ENCODE assay signal across 8 cellular contexts in genomic region chr15:41659855-41660234, GRCh38. TPM values are rescaled to one million over a fixed set of nuclear protein-coding genes. Genes with fewer than 3 reads are reported as not detected.
DNase-seq lines count a peak whose midpoint lies in the region; ATAC-seq and TF ChIP-seq lines count a peak whose summit lies in the region.

No MANE protein-coding gene starts in this region.

- peaks cover 4% of the 10 kb centered on the region for H3K36me3 Mint-ChIP-seq in HFFc6 (ENCODE audit: low read depth)
- H3K36me3 Mint-ChIP-seq in activated CD8-positive, alpha-beta T cell treated with anti-CD3 and anti-CD28 coated beads, Interleukin-2, amount 10 ng/mL, durations not matched to agents 7 days and 5 days (ENCODE audit: low read depth) = peaks cover 15% of the 10 kb centered on the region

- peak overlapping the region; percentile 87 to 95 (median 94) for H3K27ac ChIP-seq in spleen

- intact Hi-C loops in spleen (cut with DNase I; ENCODE audit: low total_unique reads) = no loop called here

- no peak overlapping the region for H3K9ac ChIP-seq in iPS-15b (ENCODE audit: low read depth, low read length)

- peaks cover 16% of the 10 kb centered on the region for H3K27me3 ChIP-seq in iPS-15b (ENCODE audit: control insufficient read depth, insufficient read depth, low read length)
- no peaks in the 10 kb centered on the region for H3K27me3 ChIP-seq in spleen (replicated peaks in 1 of 7)

- peaks cover 44% of the 10 kb centered on the region for H3K4me1 Mint-ChIP-seq in HFFc6 (ENCODE audit: low read depth)
- peaks cover 34% of the 10 kb centered on the region for H3K4me1 Mint-ChIP-seq in activated CD8-positive, alpha-beta T cell treated with anti-CD3 and anti-CD28 coated beads, Interleukin-2, amount 10 ng/mL, durations not matched to agents 7 days and 5 days (ENCODE audit: low read depth)

- H3K4me3 ChIP-seq in iPS-15b (ENCODE audit: low read depth, low read length) (peak overlapping the region; percentile 65), spleen (peak overlapping the region; percentile 29 to 84 (median 56))

- CTCF ChIA-PET in activated CD8-positive, alpha-beta T cell treated with anti-CD3 and anti-CD28 coated beads, Interleukin-2, amount 10 ng/mL, durations not matched to agents 7 days and 5 days (lab: Charles Lee) = interaction anchor here (1.0 to 3.3 kb wide), 8 partner anchors 29 to 245 kb away, joined by 3 to 18 read pairs (median 4); partner anchors contain the start of gene MAPKBP1

- 9 to 18% (median 12%) methylated on average over 19 to 21 of the region's 21 CpGs for WGBS in spleen, 5 donors

- H3K36me3 ChIP-seq in iPS-15b (ENCODE audit: control insufficient read depth, insufficient read depth, low read length) (no peaks in the 10 kb centered on the region), spleen (no peaks in the 10 kb centered on the region)

- H3K9me3 ChIP-seq in iPS-15b (ENCODE audit: control insufficient read depth, insufficient read depth, low read length) = no peaks in the 10 kb centered on the region
- H3K9me3 ChIP-seq in spleen = no peaks in the 10 kb centered on the region

- POLR2A ChIA-PET in activated CD8-positive, alpha-beta T cell treated with anti-CD3 and anti-CD28 coated beads, Interleukin-2, amount 10 ng/mL, durations not matched to agents 7 days and 5 days (lab: Charles Lee) = interaction anchor here (0.5 to 2.5 kb wide), 7 partner anchors 11 to 376 kb away, joined by 3 to 9 read pairs (median 5); partner anchors contain the start of gene RPAP1

- no peak for DNase-seq in HFFc6
- DNase-seq in activated CD8-positive, alpha-beta T cell treated with anti-CD3 and anti-CD28 coated beads, Interleukin-2, amount 10 ng/mL, durations not matched to agents 7 days and 5 days = no peak
- DNase-seq in spleen = no peak
- DNase-seq in NCI-H69 (lab: John Stamatoyannopoulos, UW) = no peak
- DNase-seq in T-helper 9 cell = no peak
- no peak for DNase-seq in NCI-H1436 (lab: John Stamatoyannopoulos, UW)

- TF ChIP-seq CTCF in HFFc6 (IDR thresholded peaks at IDR 0.05) (no peak), spleen (IDR thresholded peaks at IDR 0.05 in 8 of 11, conservative IDR thresholded peaks at IDR 0.05 in 3 of 11) (no peak)

- peaks cover 2% of the 10 kb centered on the region for H3K27me3 Mint-ChIP-seq in HFFc6 (ENCODE audit: insufficient read depth)
- peaks cover 20% of the 10 kb centered on the region for H3K27me3 Mint-ChIP-seq in activated CD8-positive, alpha-beta T cell treated with anti-CD3 and anti-CD28 coated beads, Interleukin-2, amount 10 ng/mL, durations not matched to agents 7 days and 5 days (ENCODE audit: low read depth)

- TF ChIP-seq POLR2A in spleen (IDR thresholded peaks at IDR 0.05) = no peak

- H3K4me1 ChIP-seq in iPS-15b (ENCODE audit: control insufficient read depth, insufficient read depth, low read length) (no peaks in the 10 kb centered on the region), spleen (peaks cover 6 to 59% (median 49%) of the 10 kb centered on the region in 6 donors)

- ATAC-seq in activated CD8-positive, alpha-beta T cell treated with anti-CD3 and anti-CD28 coated beads, Interleukin-2, amount 10 ng/mL, durations not matched to agents 7 days and 5 days = no peak
- no peak for ATAC-seq in GM19455 (IDR thresholded peaks at IDR 0.05; ENCODE audit: unreplicated experiment)

- H3K27ac Mint-ChIP-seq in HFFc6 = peak overlapping the region; percentile 95
- H3K27ac Mint-ChIP-seq in activated CD8-positive, alpha-beta T cell treated with anti-CD3 and anti-CD28 coated beads, Interleukin-2, amount 10 ng/mL, durations not matched to agents 7 days and 5 days = peak overlapping the region; percentile 93

- peak overlapping the region; percentile 92 for H3K4me3 Mint-ChIP-seq in HFFc6
- peak overlapping the region; percentile 86 for H3K4me3 Mint-ChIP-seq in activated CD8-positive, alpha-beta T cell treated with anti-CD3 and anti-CD28 coated beads, Interleukin-2, amount 10 ng/mL, durations not matched to agents 7 days and 5 days

- peaks cover 13% of the 10 kb centered on the region for H3K9me3 Mint-ChIP-seq in HFFc6
- H3K9me3 Mint-ChIP-seq in activated CD8-positive, alpha-beta T cell treated with anti-CD3 and anti-CD28 coated beads, Interleukin-2, amount 10 ng/mL, durations not matched to agents 7 days and 5 days (ENCODE audit: insufficient read depth) = peaks cover 4% of the 10 kb centered on the region

RNA-seq across cellular contexts. Expression of gene MGA, which starts 0.4 kb away (rescaled TPM):
- total RNA-seq in HFFc6 (2021; fragmentation: NEBNext Ultra II Directional; extraction: Animal tissue kit (Norgen Biotek cat#: 25700)) = 10 to 100 TPM; 11.8 to 16.6 (median 15.3) TPM
- total RNA-seq in activated CD8-positive, alpha-beta T cell treated with anti-CD3 and anti-CD28 coated beads, Interleukin-2, amount 10 ng/mL, durations not matched to agents 7 days and 5 days = 10 to 100 TPM; 36.1 to 37.1 TPM
- 10 to 100 TPM; 38.5 to 67.7 (median 54.8) TPM for total RNA-seq in spleen
- 1 to 10 TPM; 2.7 to 4.0 (median 3.2) TPM for polyA plus RNA-seq in spleen
